Comparison of ENCODE assay signal across 11 cellular contexts in genomic region chr2:154244932-154245331, GRCh38.
"Had no signal": no experiment of that assay in that cellular context is flagged by ENCODE, and none has a peak within 500 bp of the region (broad histone marks: within the 10 kb centered on the region; RNA-seq: fewer than 3 reads in every experiment).

No MANE protein-coding gene starts in this region.

- H3K27ac ChIP-seq: GM23248 had no signal

- DNase-seq: GM23248, GOT3, H7, H9, HCEC 1CT, HFFc6 had no signal

- H3K36me3 ChIP-seq: HAP-1 had no signal

- ATAC-seq: GM23338, HCT116 had no signal

- H3K9me3 ChIP-seq: HAP-1 had no signal

- FAIRE-seq: H1, H54 had no signal

- H3K4me3 ChIP-seq: GM23248, GM23338, HAP-1 had no signal

- H3K4me1 ChIP-seq: HAP-1 had no signal

- H3K4me2 ChIP-seq: GM23338 had no signal
